Comparison of ENCODE assay signal across 9 cellular contexts in genomic region chr10:29784175-29784773, GRCh38.
DNase-seq lines count a peak whose midpoint lies in the region; ATAC-seq and TF ChIP-seq lines count a peak whose summit lies in the region.
"Had no signal": no experiment of that assay in that cellular context is flagged by ENCODE, and none has a peak within 500 bp of the region (broad histone marks: within the 10 kb centered on the region; RNA-seq: fewer than 3 reads in every experiment).

No MANE protein-coding gene starts in this region.

- no peaks in the 10 kb centered on the region for H3K9me3 ChIP-seq in adipocyte (ENCODE audit: control insufficient read depth, low read length)
- no peaks in the 10 kb centered on the region for H3K9me3 ChIP-seq in gastrocnemius medialis
- peaks cover 7% of the 10 kb centered on the region for H3K9me3 ChIP-seq in CD4-positive, alpha-beta T cell (ENCODE audit: control insufficient read depth, low read length)

- TF ChIP-seq POLR2A in gastrocnemius medialis (IDR thresholded peaks at IDR 0.05), result peak in 1 of 2 donors; percentile 47

- no peak overlapping the region for H3K4me3 ChIP-seq in GM23338
- H3K4me3 ChIP-seq in adipocyte (ENCODE audit: low read length), result no peak overlapping the region
- H3K4me3 ChIP-seq in gastrocnemius medialis, result no peak overlapping the region

- H3K36me3 ChIP-seq in GM23338 (ENCODE audit: insufficient read depth), result peaks cover 5% of the 10 kb centered on the region; the same call in 1 of the 2 replicates
- no peaks in the 10 kb centered on the region for H3K36me3 ChIP-seq in adipocyte (ENCODE audit: control insufficient read depth, insufficient read depth, low read length, severe bottlenecking)
- H3K36me3 ChIP-seq in gastrocnemius medialis, result no peaks in the 10 kb centered on the region

- H3K4me1 Mint-ChIP-seq in GM23338, result peaks cover 17% of the 10 kb centered on the region
- peaks cover 2% of the 10 kb centered on the region for H3K4me1 Mint-ChIP-seq in activated naive CD8-positive, alpha-beta T cell treated with anti-CD3 and anti-CD28 coated beads for 36 hours
- H3K4me1 Mint-ChIP-seq in CD4-positive, alpha-beta T cell (ENCODE audit: low read depth), result no peaks in the 10 kb centered on the region

- peaks cover 6% of the 10 kb centered on the region; the same call in 1 of the 2 replicates for H3K9me2 ChIP-seq in GM23338 (ENCODE audit: insufficient read depth)

- POLR2A ChIA-PET in CD4-positive, alpha-beta T cell (lab: Charles Lee), result no interaction called here

- no peak overlapping the region for H3K4me3 Mint-ChIP-seq in GM23338
- H3K4me3 Mint-ChIP-seq in activated naive CD8-positive, alpha-beta T cell treated with anti-CD3 and anti-CD28 coated beads for 36 hours, result no peak overlapping the region
- no peak overlapping the region for H3K4me3 Mint-ChIP-seq in CD4-positive, alpha-beta T cell
- H3K4me3 Mint-ChIP-seq: nephron progenitor cell had no signal

- no peaks in the 10 kb centered on the region; the same call in 2 of the 3 replicates for H3K36me3 Mint-ChIP-seq in GM23338 (ENCODE audit: low read depth)
- no peaks in the 10 kb centered on the region for H3K36me3 Mint-ChIP-seq in activated naive CD8-positive, alpha-beta T cell treated with anti-CD3 and anti-CD28 coated beads for 36 hours
- H3K36me3 Mint-ChIP-seq in CD4-positive, alpha-beta T cell (ENCODE audit: low read depth), result no peaks in the 10 kb centered on the region

- H3K4me1 ChIP-seq in GM23338 (ENCODE audit: insufficient read depth) (no peaks in the 10 kb centered on the region), adipocyte (ENCODE audit: control insufficient read depth, insufficient read depth, low read length) (peaks cover 18% of the 10 kb centered on the region), gastrocnemius medialis (peaks cover 21 to 24% of the 10 kb centered on the region in 2 donors)

- peaks cover 3% of the 10 kb centered on the region for H3K27me3 Mint-ChIP-seq in GM23338 (ENCODE audit: insufficient read depth, low read depth, poor library complexity)
- H3K27me3 Mint-ChIP-seq in activated naive CD8-positive, alpha-beta T cell treated with anti-CD3 and anti-CD28 coated beads for 36 hours, result peaks cover 11% of the 10 kb centered on the region
- peaks cover 22% of the 10 kb centered on the region for H3K27me3 Mint-ChIP-seq in CD4-positive, alpha-beta T cell

- ATAC-seq in GM23338, result peak; percentile 93
- peak; percentile 98 for ATAC-seq in left ventricle myocardium superior
- ATAC-seq in gastrocnemius medialis, result peak; percentile 97 to 99
- ATAC-seq in CD4-positive, alpha-beta T cell (ENCODE audit: poor library complexity), result no peak

- in situ Hi-C loops in gastrocnemius medialis (cut with MboI; ENCODE audit: low sequenced_read_pairs in 4 of 4), result no loop called here

- H3K27me3 ChIP-seq in GM23338 (ENCODE audit: insufficient read depth), result no peaks in the 10 kb centered on the region
- H3K27me3 ChIP-seq in adipocyte (replicated peaks; ENCODE audit: control insufficient read depth, insufficient read depth, low read length), result no peaks in the 10 kb centered on the region
- no peaks in the 10 kb centered on the region for H3K27me3 ChIP-seq in gastrocnemius medialis
- peaks cover 5% of the 10 kb centered on the region for H3K27me3 ChIP-seq in CD4-positive, alpha-beta T cell (ENCODE audit: control insufficient read depth, insufficient read depth, low read length)

- H3K9ac ChIP-seq in adipocyte (ENCODE audit: low read length), result peak overlapping the region; percentile 43

- TF ChIP-seq CTCF in GM23338 (conservative IDR thresholded peaks at IDR 0.05; ENCODE audit: low read depth in 2 of 2) (no peak), gastrocnemius medialis (IDR thresholded peaks at IDR 0.05 in 4 of 5, conservative IDR thresholded peaks at IDR 0.05 in 1 of 5) (no peak)
- no peak for TF ChIP-seq CTCF in CD4-positive, alpha-beta T cell (IDR thresholded peaks at IDR 0.05)

- H3K27ac Mint-ChIP-seq in GM23338, result no peak overlapping the region
- H3K27ac Mint-ChIP-seq in activated naive CD8-positive, alpha-beta T cell treated with anti-CD3 and anti-CD28 coated beads for 36 hours, result no peak overlapping the region
- H3K27ac Mint-ChIP-seq in CD4-positive, alpha-beta T cell, result no peak overlapping the region
- H3K27ac Mint-ChIP-seq: nephron progenitor cell had no signal

- H3K79me2 ChIP-seq in GM23338 (replicated peaks; ENCODE audit: insufficient read depth), result no peaks in the 10 kb centered on the region

- no peak overlapping the region for H2AFZ ChIP-seq in GM23338

- H3K9me3 Mint-ChIP-seq in GM23338, result peaks cover 15% of the 10 kb centered on the region; the same call in 2 of the 3 replicates
- H3K9me3 Mint-ChIP-seq in activated naive CD8-positive, alpha-beta T cell treated with anti-CD3 and anti-CD28 coated beads for 36 hours, result no peaks in the 10 kb centered on the region
- H3K9me3 Mint-ChIP-seq in CD4-positive, alpha-beta T cell, result peaks cover 4% of the 10 kb centered on the region

- DNase-seq in GM23338 (ENCODE audit: low spot score), result peak; percentile 88
- peak; percentile 99 for DNase-seq in adipocyte (ENCODE audit: low read depth)
- no peak for DNase-seq in left ventricle myocardium superior
- DNase-seq in gastrocnemius medialis, result peak; percentile 84 to 87
- no peak for DNase-seq in NCI-H128 (lab: John Stamatoyannopoulos, UW; ENCODE audit: unreplicated experiment)
- no peak for DNase-seq in activated naive CD8-positive, alpha-beta T cell treated with anti-CD3 and anti-CD28 coated beads for 36 hours
- DNase-seq in CD4-positive, alpha-beta T cell, result no peak
- no peak for DNase-seq in activated effector memory CD4-positive, alpha-beta T cell treated with anti-CD3 and anti-CD28 coated beads, Interleukin-2, amount 50 U/mL, for 16 hours
- DNase-seq: nephron progenitor cell had no signal

- H3K27ac ChIP-seq in GM23338 (ENCODE audit: low read depth), result no peak overlapping the region
- H3K27ac ChIP-seq in gastrocnemius medialis, result peak overlapping the region; percentile 74 to 92 (median 86)
- H3K27ac ChIP-seq in CD4-positive, alpha-beta T cell (ENCODE audit: low read depth, low read length), result no peak overlapping the region

- H3F3A ChIP-seq in GM23338 (replicated peaks; ENCODE audit: low read depth), result no peaks in the 10 kb centered on the region

- no peak overlapping the region for H3K4me2 ChIP-seq in GM23338

- intact Hi-C loops in left ventricle myocardium superior (cut with micrococcal nuclease) (no loop called here), gastrocnemius medialis (cut with DNase I; ENCODE audit: low total_unique reads) (no loop called here)
- intact Hi-C loops in CD4-positive, alpha-beta T cell (cut with DNase I, micrococcal nuclease), result no loop called here

- no peaks in the 10 kb centered on the region for H4K20me1 ChIP-seq in GM23338 (replicated peaks; ENCODE audit: insufficient read depth)

- CTCF ChIA-PET in CD4-positive, alpha-beta T cell (lab: Charles Lee), result interaction anchor here (0.6 kb wide), 1 partner anchor 29 kb away, joined by 3 read pairs; no protein-coding TSS in a partner anchor

TF ChIP-seq in GM23338, 12 proteins besides CTCF, POLR2A, EP300 and RAD21:
- TF ChIP-seq CREB1 (CRISPR knock-in tag; IDR thresholded peaks at IDR 0.05; ENCODE audit: low read depth), result peak; percentile 62; the same call in 1 of the 2 replicates
- TF ChIP-seq NANOG (IDR thresholded peaks at IDR 0.05; ENCODE audit: borderline replicate concordance), result no peak

Comparison
In these comparisons a context has a peak if more than half of its experiments do, and no peak if none do; other contexts are left out.
1. DNase-seq: peak in GM23338 (single experiment), adipocyte (single experiment) and gastrocnemius medialis (2 of 2); none in left ventricle myocardium superior (single experiment), NCI-H128 (single experiment), activated naive CD8-positive, alpha-beta T cell treated with anti-CD3 and anti-CD28 coated beads for 36 hours (single experiment), CD4-positive, alpha-beta T cell (0 of 10) and activated effector memory CD4-positive, alpha-beta T cell treated with anti-CD3 and anti-CD28 coated beads, Interleukin-2, amount 50 U/mL, for 16 hours (single experiment).
2. H3K27ac ChIP-seq: peak in gastrocnemius medialis (4 of 4); none in GM23338 (single experiment) and CD4-positive, alpha-beta T cell (single experiment).